In genomic region chr9:130101963-130102362, GRCh38 we compare ENCODE assay signal across 26 cellular contexts.
"Had no signal": no experiment of that assay in that cellular context is flagged by ENCODE, and none has a peak within 500 bp of the region (broad histone marks: within the 10 kb centered on the region; RNA-seq: fewer than 3 reads in every experiment).

No MANE protein-coding gene starts in this region.

- ATAC-seq: activated T-cell treated with anti-CD3 and anti-CD28 coated beads, Interleukin-2, amount 50 U/mL, for 4 hours; gastrocnemius medialis; left colon; T-helper 17 cell had no signal

- H3K4me1 Mint-ChIP-seq: mesothelial cell of epicardium had no signal

- H3K27me3 ChIP-seq: adrenal gland, ascending aorta, brain microvascular endothelial cell, gastrocnemius medialis, transverse colon had no signal

- H3K4me3 Mint-ChIP-seq: activated naive CD8-positive, alpha-beta T cell; activated T-cell treated with anti-CD3 and anti-CD28 coated beads, Interleukin-2, amount 50 U/mL, for 4 hours; central memory CD8-positive, alpha-beta T cell; mesothelial cell of epicardium; nephron; stimulated activated naive CD8-positive, alpha-beta T cell treated with anti-CD3 and anti-CD28 coated beads, Interleukin-15, Interleukin-2, amounts not matched to agents 100 ng/mL and 50 ng/mL, for 24 hours; T-helper 17 cell had no signal

- H3K9me3 ChIP-seq: adrenal gland, ascending aorta, gastrocnemius medialis, transverse colon had no signal

- H3K4me3 ChIP-seq: adrenal gland, ascending aorta, coronary artery, gastrocnemius medialis, lung, transverse colon had no signal

- DNase-seq: activated CD4-positive, alpha-beta T cell treated with anti-CD3 and anti-CD28 coated beads for 4 hours; activated CD4-positive, alpha-beta T cell treated with anti-CD3 and anti-CD28 coated beads, Interleukin-2, amount 50 U/mL, for 48 hours; activated CD4-positive, CD25-positive, alpha-beta regulatory T cell; activated CD8-positive, alpha-beta memory T cell treated with anti-CD3 and anti-CD28 coated beads, Interleukin-2, amount 50 U/mL, for 48 hours; activated naive CD4-positive, alpha-beta T cell; activated T-cell treated with anti-CD3 and anti-CD28 coated beads, Interleukin-2, amount 50 U/mL, for 4 hours; adrenal gland; brain microvascular endothelial cell; gastrocnemius medialis; left colon; nucleus accumbens; stimulated activated CD4-positive, alpha-beta T cell treated with anti-CD3 and anti-CD28 coated beads, Interleukin-4, amount 100 ng/mL, for 24 hours; substantia nigra; SW 1271; T-helper 17 cell; transverse colon had no signal

- H3K27me3 Mint-ChIP-seq: activated naive CD8-positive, alpha-beta T cell; central memory CD8-positive, alpha-beta T cell; stimulated activated naive CD8-positive, alpha-beta T cell treated with anti-CD3 and anti-CD28 coated beads, Interleukin-15, Interleukin-2, amounts not matched to agents 100 ng/mL and 50 ng/mL, for 24 hours; T-helper 17 cell had no signal

- H3K4me1 ChIP-seq: adrenal gland, ascending aorta, parathyroid adenoma, transverse colon had no signal

- H3K27ac Mint-ChIP-seq: activated naive CD8-positive, alpha-beta T cell; activated T-helper 2 cell treated with anti-CD3 and anti-CD28 coated beads, Interferon-gamma antibody, Interleukin-2, Interleukin-4, amounts not matched to agents 10 μg/mL and 5 μg/mL and 100 μg/mL, durations not matched to agents 14 hours and 24 hours and 36 hours; mesothelial cell of epicardium; nephron; stimulated activated naive CD8-positive, alpha-beta T cell treated with anti-CD3 and anti-CD28 coated beads, Interleukin-15, Interleukin-2, amounts not matched to agents 100 ng/mL and 50 ng/mL, for 24 hours; T-helper 17 cell had no signal

- H3K9me3 Mint-ChIP-seq: activated T-cell treated with anti-CD3 and anti-CD28 coated beads, Interleukin-2, amount 50 U/mL, for 4 hours; activated T-helper 2 cell treated with anti-CD3 and anti-CD28 coated beads, Interferon-gamma antibody, Interleukin-2, Interleukin-4, amounts not matched to agents 10 μg/mL and 5 μg/mL and 100 μg/mL, durations not matched to agents 14 hours and 24 hours and 36 hours; central memory CD8-positive, alpha-beta T cell; mesothelial cell of epicardium; nephron; stimulated activated naive CD8-positive, alpha-beta T cell treated with anti-CD3 and anti-CD28 coated beads, Interleukin-15, Interleukin-2, amounts not matched to agents 100 ng/mL and 50 ng/mL, for 24 hours had no signal

- H3K27ac ChIP-seq: ascending aorta, brain microvascular endothelial cell, coronary artery, gastrocnemius medialis, parathyroid adenoma, transverse colon had no signal
